Comparison of ENCODE assay signal across 9 cellular contexts in the genomic region with DNA sequence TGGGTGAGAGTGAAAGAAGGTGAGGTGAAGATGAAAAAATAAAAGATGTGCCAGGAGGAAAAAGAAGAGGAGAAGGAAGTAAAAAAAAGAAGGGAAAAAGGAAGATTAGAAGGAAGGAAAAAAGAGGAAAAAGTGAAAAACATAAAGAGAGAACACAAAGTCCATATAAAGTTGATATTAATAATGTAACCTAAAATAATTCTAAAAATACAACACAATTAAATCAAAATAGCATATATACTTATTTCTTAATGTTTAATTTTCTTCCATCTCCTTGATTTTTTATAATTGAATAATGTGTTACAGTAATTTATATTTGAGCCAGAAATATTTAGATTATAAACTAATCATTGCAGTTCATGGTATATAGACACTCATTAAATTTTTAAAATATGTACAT.
"Had no signal": no experiment of that assay in that cellular context is flagged by ENCODE, and none has a peak within 500 bp of the region (broad histone marks: within the 10 kb centered on the region; RNA-seq: fewer than 3 reads in every experiment).

No MANE protein-coding gene starts in this region.

- ATAC-seq: HCT116 had no signal

- H3K36me3 ChIP-seq: HAP-1 had no signal

- H2AFZ ChIP-seq: GM23248 had no signal

- H3K27me3 Mint-ChIP-seq: IgD-negative memory B cell had no signal

- H3K9me3 ChIP-seq: HAP-1 had no signal

- DNase-seq: GM23248, GOT3, H7, HFFc6, KBM-7 had no signal

- H3K4me3 ChIP-seq: GM23248, HAP-1 had no signal

- H3K4me3 Mint-ChIP-seq: HFFc6, IgD-negative memory B cell had no signal

- H3K27ac Mint-ChIP-seq: HFFc6, IgD-negative memory B cell had no signal

- H3K9ac ChIP-seq: GM23248, KMS-11 had no signal

- H3K4me1 ChIP-seq: HAP-1 had no signal

- H3K27ac ChIP-seq: GM23248, KMS-11 had no signal

- H3K4me2 ChIP-seq: KMS-11 had no signal
